In genomic region chr4:51909236-51909703, GRCh38 we compare ENCODE assay signal across 1 cellular context.
TF ChIP-seq lines count a peak whose summit lies in the region.

No MANE protein-coding gene starts in this region.

TF ChIP-seq in HepG2, 621 proteins besides CTCF, POLR2A, EP300 and RAD21 (continued from another document and continues in another):
- TF ChIP-seq HNF1B (CRISPR knock-in tag; IDR thresholded peaks at IDR 0.05) (peak; percentile 93), HOXA3 (CRISPR knock-in tag; IDR thresholded peaks at IDR 0.05) (peak; percentile 94), DPF2 (CRISPR knock-in tag; IDR thresholded peaks at IDR 0.05; ENCODE audit: borderline replicate concordance, low read depth) (peak; percentile 99), EED (CRISPR knock-in tag; IDR thresholded peaks at IDR 0.05) (no peak), NFKB2 (CRISPR knock-in tag; IDR thresholded peaks at IDR 0.05; ENCODE audit: borderline replicate concordance) (no peak), KLF16 (CRISPR knock-in tag; IDR thresholded peaks at IDR 0.05) (peak in 1 of 2 experiments; percentile 97; a peak in 2 of 4 replicates), ZNF580 (CRISPR knock-in tag; IDR thresholded peaks at IDR 0.05; ENCODE audit: borderline replicate concordance, low read depth) (peak; percentile 95; the same call in 1 of the 2 replicates), ZNF326 (CRISPR knock-in tag; IDR thresholded peaks at IDR 0.05; ENCODE audit: borderline replicate concordance) (no peak), CHD2 (IDR thresholded peaks at IDR 0.05; ENCODE audit: low read depth, low read length) (0 out of 2 replicates have a peak, but pooled peaks have one; percentile 37), BCL3 (CRISPR knock-in tag; IDR thresholded peaks at IDR 0.05) (no peak), NFYB (CRISPR knock-in tag; IDR thresholded peaks at IDR 0.05) (0 out of 2 replicates have a peak, but pooled peaks have one; percentile 33), ZNF549 (CRISPR knock-in tag; IDR thresholded peaks at IDR 0.05) (peak; percentile 93; the same call in 1 of the 2 replicates), CAMTA2 (CRISPR knock-in tag; IDR thresholded peaks at IDR 0.05; ENCODE audit: borderline replicate concordance) (no peak), NR2F6 (IDR thresholded peaks at IDR 0.05) (peak; percentile 47; the same call in 1 of the 2 replicates), NR2F6 (CRISPR knock-in tag; IDR thresholded peaks at IDR 0.05) (peak; percentile 84), ZNF333 (CRISPR knock-in tag; IDR thresholded peaks at IDR 0.05; ENCODE audit: borderline replicate concordance) (no peak; the same call in 1 of the 2 replicates), POGZ (CRISPR knock-in tag; IDR thresholded peaks at IDR 0.05) (peak; percentile 97), PRDM4 (CRISPR knock-in tag; IDR thresholded peaks at IDR 0.05; ENCODE audit: borderline replicate concordance) (no peak), AHR (CRISPR knock-in tag; IDR thresholded peaks at IDR 0.05) (0 out of 2 replicates have a peak, but pooled peaks have one; percentile 50), SNAPC4 (CRISPR knock-in tag; IDR thresholded peaks at IDR 0.05) (no peak), LRRFIP1 (CRISPR knock-in tag; conservative IDR thresholded peaks at IDR 0.05) (no peak), ZNF746 (CRISPR knock-in tag; IDR thresholded peaks at IDR 0.05) (peak; percentile 64; the same call in 1 of the 2 replicates), SOX6 (IDR thresholded peaks at IDR 0.05) (no peak), SOX6 (CRISPR knock-in tag; IDR thresholded peaks at IDR 0.05) (peak; percentile 97), ZNF619 (CRISPR knock-in tag; IDR thresholded peaks at IDR 0.05) (no peak), ZSCAN9 (CRISPR knock-in tag; IDR thresholded peaks at IDR 0.05; ENCODE audit: borderline replicate concordance) (peak; percentile 96), HNRNPUL1 (IDR thresholded peaks at IDR 0.05; ENCODE audit: low read depth, low read length) (peak; percentile 53; the same call in 1 of the 2 replicates), ZNF263 (CRISPR knock-in tag; IDR thresholded peaks at IDR 0.05) (peak; percentile 40; the same call in 1 of the 2 replicates), ZNF382 (CRISPR knock-in tag; IDR thresholded peaks at IDR 0.05; ENCODE audit: borderline replicate concordance) (no peak), ZNF430 (CRISPR knock-in tag; IDR thresholded peaks at IDR 0.05) (peak; percentile 78; the same call in 1 of the 2 replicates), ZNF572 (CRISPR knock-in tag; IDR thresholded peaks at IDR 0.05) (no peak), HNRNPLL (IDR thresholded peaks at IDR 0.05; ENCODE audit: low read depth, low read length, poor library complexity, severe bottlenecking) (no peak), DNMT1 (CRISPR knock-in tag; IDR thresholded peaks at IDR 0.05) (no peak; the same call in 1 of the 2 replicates), GMEB1 (CRISPR knock-in tag; IDR thresholded peaks at IDR 0.05; ENCODE audit: borderline replicate concordance) (no peak), CBX1 (IDR thresholded peaks at IDR 0.05; ENCODE audit: low read depth) (no peak), KLF15 (CRISPR knock-in tag; IDR thresholded peaks at IDR 0.05; ENCODE audit: borderline replicate concordance) (no peak), MTA1 (CRISPR knock-in tag; IDR thresholded peaks at IDR 0.05; ENCODE audit: borderline replicate concordance) (peak; percentile 79; the same call in 1 of the 2 replicates), ZBTB8A (CRISPR knock-in tag; IDR thresholded peaks at IDR 0.05; ENCODE audit: borderline replicate concordance, low read depth) (no peak; the same call in 1 of the 2 replicates)
